In the genomic region with DNA sequence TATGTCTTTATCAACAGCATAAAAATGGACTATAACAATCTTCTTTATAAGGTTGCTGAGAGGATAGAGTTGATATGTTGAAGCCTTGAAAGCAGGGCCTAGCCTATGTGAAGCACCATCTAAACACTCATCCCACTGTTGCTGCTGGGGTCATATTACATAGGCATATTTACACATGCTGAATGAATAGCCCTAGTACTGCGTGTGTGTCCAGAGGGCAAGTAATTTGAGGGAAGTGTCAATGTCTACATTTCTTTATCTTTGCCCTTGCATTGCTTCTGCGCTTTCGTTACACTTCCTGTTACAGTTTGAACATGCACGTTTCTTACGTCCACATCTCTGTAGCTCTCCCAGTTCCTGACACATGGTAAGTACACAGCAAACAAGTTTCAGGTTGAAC, we compare ENCODE assay signal across 1 cellular context.
A peak's percentile ranks its signal among the peaks of the same experiment; 100 is the strongest.
TF ChIP-seq lines count a peak whose summit lies in the region.

No MANE protein-coding gene starts in this region.

TF ChIP-seq in HepG2, 621 proteins besides CTCF, POLR2A, EP300 and RAD21 (continued from another document and continues in another):
- TF ChIP-seq CCDC6 (CRISPR knock-in tag; IDR thresholded peaks at IDR 0.05) (no peak), ZNF781 (CRISPR knock-in tag; IDR thresholded peaks at IDR 0.05; ENCODE audit: borderline replicate concordance, not compliant biosample characterization) (no peak), ATF7-NPFF (CRISPR knock-in tag; IDR thresholded peaks at IDR 0.05; ENCODE audit: low read depth) (no peak), DR1 (CRISPR knock-in tag; IDR thresholded peaks at IDR 0.05) (no peak), RFXAP (CRISPR knock-in tag; IDR thresholded peaks at IDR 0.05; ENCODE audit: borderline replicate concordance) (no peak), FOXA1 (IDR thresholded peaks at IDR 0.05) (peak; percentile 63), FOXA1 (CRISPR knock-in tag; IDR thresholded peaks at IDR 0.05) (peak; percentile 96), KAT7 (CRISPR knock-in tag; IDR thresholded peaks at IDR 0.05; ENCODE audit: borderline replicate concordance) (no peak), ZNF496 (CRISPR knock-in tag; IDR thresholded peaks at IDR 0.05; ENCODE audit: insufficient replicate concordance) (no peak), NAIF1 (CRISPR knock-in tag; IDR thresholded peaks at IDR 0.05; ENCODE audit: borderline replicate concordance) (no peak), ZNF543 (CRISPR knock-in tag; IDR thresholded peaks at IDR 0.05) (no peak), MYNN (CRISPR knock-in tag; IDR thresholded peaks at IDR 0.05; ENCODE audit: low read depth) (no peak), ELF1 (CRISPR knock-in tag; IDR thresholded peaks at IDR 0.05) (peak; percentile 83), CENPX (CRISPR knock-in tag; IDR thresholded peaks at IDR 0.05) (no peak), MTF2 (CRISPR knock-in tag; IDR thresholded peaks at IDR 0.05; ENCODE audit: borderline replicate concordance) (no peak), ZMYM4 (CRISPR knock-in tag; IDR thresholded peaks at IDR 0.05) (peak; percentile 52), ERF (CRISPR knock-in tag; IDR thresholded peaks at IDR 0.05) (no peak), ETV5 (CRISPR knock-in tag; IDR thresholded peaks at IDR 0.05; ENCODE audit: borderline replicate concordance) (peak; percentile 79; the same call in 1 of the 2 replicates), AGO1 (IDR thresholded peaks at IDR 0.05; ENCODE audit: low read depth, low read length, poor library complexity, severe bottlenecking) (no peak), CREB1 (IDR thresholded peaks at IDR 0.05) (no peak), CREB1 (CRISPR knock-in tag; IDR thresholded peaks at IDR 0.05) (no peak), ZBTB20 (CRISPR knock-in tag; IDR thresholded peaks at IDR 0.05; ENCODE audit: borderline replicate concordance, low read depth) (peak; percentile 70; the same call in 1 of the 2 replicates), BRCA1 (CRISPR knock-in tag; IDR thresholded peaks at IDR 0.05) (no peak), ZFP37 (CRISPR knock-in tag; IDR thresholded peaks at IDR 0.05; ENCODE audit: borderline replicate concordance) (no peak), RNF2 (conservative IDR thresholded peaks at IDR 0.05; ENCODE audit: low read depth) (peak; percentile 54; the same call in 1 of the 2 replicates), SIX4 (CRISPR knock-in tag; IDR thresholded peaks at IDR 0.05) (peak; percentile 99), GTF3A (CRISPR knock-in tag; conservative IDR thresholded peaks at IDR 0.05) (no peak), RBAK (CRISPR knock-in tag; IDR thresholded peaks at IDR 0.05) (no peak), MEF2D (CRISPR knock-in tag; IDR thresholded peaks at IDR 0.05) (no peak), ZNF607 (CRISPR knock-in tag; IDR thresholded peaks at IDR 0.05; ENCODE audit: borderline replicate concordance) (no peak; the same call in 1 of the 2 replicates), SRSF4 (IDR thresholded peaks at IDR 0.05; ENCODE audit: low read depth, low read length, poor library complexity, severe bottlenecking) (no peak), ZNF12 (CRISPR knock-in tag; IDR thresholded peaks at IDR 0.05) (no peak; the same call in 1 of the 2 replicates), MYC (CRISPR knock-in tag; IDR thresholded peaks at IDR 0.05; ENCODE audit: borderline replicate concordance) (no peak), ELF3 (CRISPR knock-in tag; IDR thresholded peaks at IDR 0.05) (peak; percentile 92), HCFC1 (IDR thresholded peaks at IDR 0.05; ENCODE audit: low read depth, low read length) (no peak), HOXA7 (CRISPR knock-in tag; IDR thresholded peaks at IDR 0.05) (no peak), TCF7L2 (IDR thresholded peaks at IDR 0.05; ENCODE audit: low read depth, low read length) (no peak), JUND (CRISPR knock-in tag; IDR thresholded peaks at IDR 0.05) (peak; percentile 25; the same call in 1 of the 2 replicates), ZNF367 (CRISPR knock-in tag; IDR thresholded peaks at IDR 0.05; ENCODE audit: borderline replicate concordance) (no peak), ZNF335 (CRISPR knock-in tag; IDR thresholded peaks at IDR 0.05) (no peak), KLF12 (CRISPR knock-in tag; IDR thresholded peaks at IDR 0.05; ENCODE audit: borderline replicate concordance) (no peak), HDAC2 (CRISPR knock-in tag; IDR thresholded peaks at IDR 0.05) (peak; percentile 74), NCOA1 (CRISPR knock-in tag; IDR thresholded peaks at IDR 0.05) (no peak), ZNF282 (IDR thresholded peaks at IDR 0.05; ENCODE audit: partially characterized antibody) (no peak), MAFG (CRISPR knock-in tag; IDR thresholded peaks at IDR 0.05) (no peak), KMT2B (CRISPR knock-in tag; IDR thresholded peaks at IDR 0.05) (no peak), SETDB1 (CRISPR knock-in tag; IDR thresholded peaks at IDR 0.05; ENCODE audit: borderline replicate concordance) (no peak), GZF1 (CRISPR knock-in tag; IDR thresholded peaks at IDR 0.05) (no peak), ZNF331 (CRISPR knock-in tag; IDR thresholded peaks at IDR 0.05) (peak; percentile 61; the same call in 1 of the 2 replicates), ZNF678 (CRISPR knock-in tag; IDR thresholded peaks at IDR 0.05) (no peak), ZZZ3 (CRISPR knock-in tag; IDR thresholded peaks at IDR 0.05; ENCODE audit: borderline replicate concordance) (no peak), SIX1 (CRISPR knock-in tag; IDR thresholded peaks at IDR 0.05; ENCODE audit: borderline replicate concordance) (peak; percentile 99), MEIS2 (CRISPR knock-in tag; IDR thresholded peaks at IDR 0.05) (0 out of 2 replicates have a peak, but pooled peaks have one; percentile 73), ZNF790 (CRISPR knock-in tag; IDR thresholded peaks at IDR 0.05; ENCODE audit: borderline replicate concordance) (no peak)
- TF ChIP-seq, protein P1, sequence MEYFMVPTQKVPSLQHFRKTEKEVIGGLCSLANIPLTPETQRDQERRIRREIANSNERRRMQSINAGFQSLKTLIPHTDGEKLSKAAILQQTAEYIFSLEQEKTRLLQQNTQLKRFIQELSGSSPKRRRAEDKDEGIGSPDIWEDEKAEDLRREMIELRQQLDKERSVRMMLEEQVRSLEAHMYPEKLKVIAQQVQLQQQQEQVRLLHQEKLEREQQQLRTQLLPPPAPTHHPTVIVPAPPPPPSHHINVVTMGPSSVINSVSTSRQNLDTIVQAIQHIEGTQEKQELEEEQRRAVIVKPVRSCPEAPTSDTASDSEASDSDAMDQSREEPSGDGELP (IDR thresholded peaks at IDR 0.05; ENCODE audit: borderline replicate concordance, low read depth), result peak; percentile 30; the same call in 1 of the 2 replicates
- TF ChIP-seq, protein P2, sequence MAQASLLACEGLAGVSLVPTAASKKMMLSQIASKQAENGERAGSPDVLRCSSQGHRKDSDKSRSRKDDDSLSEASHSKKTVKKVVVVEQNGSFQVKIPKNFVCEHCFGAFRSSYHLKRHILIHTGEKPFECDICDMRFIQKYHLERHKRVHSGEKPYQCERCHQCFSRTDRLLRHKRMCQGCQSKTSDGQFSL (CRISPR knock-in tag; IDR thresholded peaks at IDR 0.05), result no peak
- TF ChIP-seq, protein P3, sequence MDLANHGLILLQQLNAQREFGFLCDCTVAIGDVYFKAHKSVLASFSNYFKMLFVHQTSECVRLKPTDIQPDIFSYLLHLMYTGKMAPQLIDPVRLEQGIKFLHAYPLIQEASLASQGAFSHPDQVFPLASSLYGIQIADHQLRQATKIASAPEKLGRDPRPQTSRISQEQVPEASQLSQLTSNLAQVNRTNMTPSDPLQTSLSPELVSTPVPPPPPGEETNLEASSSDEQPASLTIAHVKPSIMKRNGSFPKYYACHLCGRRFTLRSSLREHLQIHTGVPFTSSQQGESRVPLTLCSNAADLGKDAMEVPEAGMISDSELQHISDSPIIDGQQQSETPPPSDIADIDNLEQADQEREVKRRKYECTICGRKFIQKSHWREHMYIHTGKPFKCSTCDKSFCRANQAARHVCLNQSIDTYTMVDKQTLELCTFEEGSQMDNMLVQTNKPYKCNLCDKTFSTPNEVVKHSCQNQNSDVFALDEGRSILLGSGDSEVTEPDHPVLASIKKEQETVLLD (CRISPR knock-in tag; IDR thresholded peaks at IDR 0.05; ENCODE audit: low read depth), result no peak
- TF ChIP-seq, protein P4, sequence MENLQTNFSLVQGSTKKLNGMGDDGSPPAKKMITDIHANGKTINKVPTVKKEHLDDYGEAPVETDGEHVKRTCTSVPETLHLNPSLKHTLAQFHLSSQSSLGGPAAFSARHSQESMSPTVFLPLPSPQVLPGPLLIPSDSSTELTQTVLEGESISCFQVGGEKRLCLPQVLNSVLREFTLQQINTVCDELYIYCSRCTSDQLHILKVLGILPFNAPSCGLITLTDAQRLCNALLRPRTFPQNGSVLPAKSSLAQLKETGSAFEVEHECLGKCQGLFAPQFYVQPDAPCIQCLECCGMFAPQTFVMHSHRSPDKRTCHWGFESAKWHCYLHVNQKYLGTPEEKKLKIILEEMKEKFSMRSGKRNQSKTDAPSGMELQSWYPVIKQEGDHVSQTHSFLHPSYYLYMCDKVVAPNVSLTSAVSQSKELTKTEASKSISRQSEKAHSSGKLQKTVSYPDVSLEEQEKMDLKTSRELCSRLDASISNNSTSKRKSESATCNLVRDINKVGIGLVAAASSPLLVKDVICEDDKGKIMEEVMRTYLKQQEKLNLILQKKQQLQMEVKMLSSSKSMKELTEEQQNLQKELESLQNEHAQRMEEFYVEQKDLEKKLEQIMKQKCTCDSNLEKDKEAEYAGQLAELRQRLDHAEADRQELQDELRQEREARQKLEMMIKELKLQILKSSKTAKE (CRISPR knock-in tag; IDR thresholded peaks at IDR 0.05; ENCODE audit: borderline replicate concordance), result no peak
- TF ChIP-seq, protein P5, sequence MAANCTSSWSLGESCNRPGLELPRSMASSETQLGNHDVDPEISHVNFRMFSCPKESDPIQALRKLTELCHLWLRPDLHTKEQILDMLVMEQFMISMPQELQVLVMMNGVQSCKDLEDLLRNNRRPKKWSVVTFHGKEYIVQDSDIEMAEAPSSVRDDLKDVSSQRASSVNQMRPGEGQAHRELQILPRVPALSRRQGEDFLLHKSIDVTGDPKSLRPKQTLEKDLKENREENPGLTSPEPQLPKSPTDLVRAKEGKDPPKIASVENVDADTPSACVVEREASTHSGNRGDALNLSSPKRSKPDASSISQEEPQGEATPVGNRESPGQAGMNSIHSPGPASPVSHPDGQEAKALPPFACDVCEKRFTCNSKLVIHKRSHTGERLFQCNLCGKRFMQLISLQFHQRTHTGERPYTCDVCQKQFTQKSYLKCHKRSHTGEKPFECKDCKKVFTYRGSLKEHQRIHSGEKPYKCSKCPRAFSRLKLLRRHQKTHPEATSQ (CRISPR knock-in tag; IDR thresholded peaks at IDR 0.05; ENCODE audit: borderline replicate concordance), result no peak; the same call in 1 of the 2 replicates
- TF ChIP-seq, protein P6, sequence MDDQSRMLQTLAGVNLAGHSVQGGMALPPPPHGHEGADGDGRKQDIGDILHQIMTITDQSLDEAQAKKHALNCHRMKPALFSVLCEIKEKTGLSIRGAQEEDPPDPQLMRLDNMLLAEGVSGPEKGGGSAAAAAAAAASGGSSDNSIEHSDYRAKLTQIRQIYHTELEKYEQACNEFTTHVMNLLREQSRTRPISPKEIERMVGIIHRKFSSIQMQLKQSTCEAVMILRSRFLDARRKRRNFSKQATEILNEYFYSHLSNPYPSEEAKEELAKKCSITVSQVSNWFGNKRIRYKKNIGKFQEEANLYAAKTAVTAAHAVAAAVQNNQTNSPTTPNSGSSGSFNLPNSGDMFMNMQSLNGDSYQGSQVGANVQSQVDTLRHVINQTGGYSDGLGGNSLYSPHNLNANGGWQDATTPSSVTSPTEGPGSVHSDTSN (CRISPR knock-in tag; IDR thresholded peaks at IDR 0.05; ENCODE audit: borderline replicate concordance), result no peak
- TF ChIP-seq, protein P7, sequence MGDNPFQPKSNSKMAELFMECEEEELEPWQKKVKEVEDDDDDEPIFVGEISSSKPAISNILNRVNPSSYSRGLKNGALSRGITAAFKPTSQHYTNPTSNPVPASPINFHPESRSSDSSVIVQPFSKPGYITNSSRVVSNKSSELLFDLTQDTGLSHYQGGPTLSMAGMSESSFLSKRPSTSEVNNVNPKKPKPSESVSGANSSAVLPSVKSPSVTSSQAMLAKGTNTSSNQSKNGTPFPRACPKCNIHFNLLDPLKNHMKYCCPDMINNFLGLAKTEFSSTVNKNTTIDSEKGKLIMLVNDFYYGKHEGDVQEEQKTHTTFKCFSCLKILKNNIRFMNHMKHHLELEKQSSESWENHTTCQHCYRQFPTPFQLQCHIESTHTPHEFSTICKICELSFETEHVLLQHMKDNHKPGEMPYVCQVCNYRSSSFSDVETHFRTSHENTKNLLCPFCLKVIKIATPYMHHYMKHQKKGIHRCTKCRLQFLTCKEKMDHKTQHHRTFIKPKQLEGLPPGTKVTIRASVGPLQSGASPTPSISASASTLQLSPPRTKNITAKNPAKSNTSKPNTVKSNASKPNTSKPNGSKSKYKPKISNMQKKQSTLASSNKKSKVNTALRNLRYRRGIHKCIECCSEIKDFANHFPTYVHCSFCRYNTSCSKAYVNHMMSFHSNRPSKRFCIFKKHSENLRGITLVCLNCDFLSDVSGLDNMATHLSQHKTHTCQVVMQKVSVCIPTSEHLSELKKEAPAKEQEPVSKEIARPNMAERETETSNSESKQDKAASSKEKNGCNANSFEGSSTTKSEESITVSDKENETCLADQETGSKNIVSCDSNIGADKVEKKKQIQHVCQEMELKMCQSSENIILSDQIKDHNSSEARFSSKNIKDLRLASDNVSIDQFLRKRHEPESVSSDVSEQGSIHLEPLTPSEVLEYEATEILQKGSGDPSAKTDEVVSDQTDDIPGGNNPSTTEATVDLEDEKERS (CRISPR knock-in tag; IDR thresholded peaks at IDR 0.05), result no peak; the same call in none of the 2 replicates
- TF ChIP-seq, protein P8, sequence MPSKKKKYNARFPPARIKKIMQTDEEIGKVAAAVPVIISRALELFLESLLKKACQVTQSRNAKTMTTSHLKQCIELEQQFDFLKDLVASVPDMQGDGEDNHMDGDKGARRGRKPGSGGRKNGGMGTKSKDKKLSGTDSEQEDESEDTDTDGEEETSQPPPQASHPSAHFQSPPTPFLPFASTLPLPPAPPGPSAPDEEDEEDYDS (CRISPR knock-in tag; IDR thresholded peaks at IDR 0.05), result peak; percentile 33; the same call in 1 of the 2 replicates
- TF ChIP-seq, protein P9, sequence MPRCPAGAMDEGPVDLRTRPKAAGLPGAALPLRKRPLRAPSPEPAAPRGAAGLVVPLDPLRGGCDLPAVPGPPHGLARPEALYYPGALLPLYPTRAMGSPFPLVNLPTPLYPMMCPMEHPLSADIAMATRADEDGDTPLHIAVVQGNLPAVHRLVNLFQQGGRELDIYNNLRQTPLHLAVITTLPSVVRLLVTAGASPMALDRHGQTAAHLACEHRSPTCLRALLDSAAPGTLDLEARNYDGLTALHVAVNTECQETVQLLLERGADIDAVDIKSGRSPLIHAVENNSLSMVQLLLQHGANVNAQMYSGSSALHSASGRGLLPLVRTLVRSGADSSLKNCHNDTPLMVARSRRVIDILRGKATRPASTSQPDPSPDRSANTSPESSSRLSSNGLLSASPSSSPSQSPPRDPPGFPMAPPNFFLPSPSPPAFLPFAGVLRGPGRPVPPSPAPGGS (CRISPR knock-in tag; IDR thresholded peaks at IDR 0.05), result no peak
- TF ChIP-seq, protein P10, sequence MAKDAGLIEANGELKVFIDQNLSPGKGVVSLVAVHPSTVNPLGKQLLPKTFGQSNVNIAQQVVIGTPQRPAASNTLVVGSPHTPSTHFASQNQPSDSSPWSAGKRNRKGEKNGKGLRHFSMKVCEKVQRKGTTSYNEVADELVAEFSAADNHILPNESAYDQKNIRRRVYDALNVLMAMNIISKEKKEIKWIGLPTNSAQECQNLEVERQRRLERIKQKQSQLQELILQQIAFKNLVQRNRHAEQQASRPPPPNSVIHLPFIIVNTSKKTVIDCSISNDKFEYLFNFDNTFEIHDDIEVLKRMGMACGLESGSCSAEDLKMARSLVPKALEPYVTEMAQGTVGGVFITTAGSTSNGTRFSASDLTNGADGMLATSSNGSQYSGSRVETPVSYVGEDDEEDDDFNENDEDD (CRISPR knock-in tag; IDR thresholded peaks at IDR 0.05; ENCODE audit: borderline replicate concordance), result no peak
